In genomic region chr17:5263441-5263840, GRCh38 we compare ENCODE assay signal across 37 cellular contexts. TPM values are rescaled to one million over a fixed set of nuclear protein-coding genes. Genes with fewer than 3 reads are reported as not detected.
"Had no signal": no experiment of that assay in that cellular context is flagged by ENCODE, and none has a peak within 500 bp of the region (broad histone marks: within the 10 kb centered on the region; RNA-seq: fewer than 3 reads in every experiment).

No MANE protein-coding gene starts in this region.

- H3K4me3 ChIP-seq: ascending aorta, cardiac muscle cell had no signal

- FAIRE-seq: bronchial epithelial cell, TTC549 had no signal

- DNase-seq: activated B cell treated with CpG ODN at 0.5 μM for 24 hours; activated CD4-positive, alpha-beta memory T cell treated with anti-CD3 and anti-CD28 coated beads, Interleukin-2, amount 10 ng/mL, durations not matched to agents 7 days and 5 days; activated CD4-positive, alpha-beta T cell treated with anti-CD3 and anti-CD28 coated beads for 48 hours; activated CD4-positive, alpha-beta T cell treated with anti-CD3 and anti-CD28 coated beads, Interleukin-2, amount 10 ng/mL, durations not matched to agents 7 days and 5 days; activated CD4-positive, alpha-beta T cell treated with anti-CD3 and anti-CD28 coated beads, Interleukin-2, amount 50 U/mL, for 48 hours; activated CD4-positive, CD25-positive, alpha-beta regulatory T cell treated with anti-CD3 and anti-CD28 coated beads, Interleukin-2, amount 50 U/mL, for 72 hours; activated CD8-positive, alpha-beta memory T cell treated with anti-CD3 and anti-CD28 coated beads for 24 hours; activated CD8-positive, alpha-beta memory T cell treated with anti-CD3 and anti-CD28 coated beads, Interleukin-2, amount 10 ng/mL, durations not matched to agents 7 days and 5 days; activated CD8-positive, alpha-beta memory T cell treated with anti-CD3 and anti-CD28 coated beads, Interleukin-2, amount 50 U/mL, for 48 hours; activated CD8-positive, alpha-beta T cell treated with anti-CD3 and anti-CD28 coated beads, Interleukin-2, amount 10 ng/mL, durations not matched to agents 7 days and 5 days; activated effector memory CD4-positive, alpha-beta T cell treated with Interleukin-2 at 50 U/mL for 16 hours; activated gamma-delta T cell; activated naive CD4-positive, alpha-beta T cell treated with anti-CD3 and anti-CD28 coated beads, Interleukin-2, amount 10 ng/mL, durations not matched to agents 7 days and 5 days; activated naive CD4-positive, alpha-beta T cell treated with Interleukin-2 at 50 U/mL for 16 hours; activated naive CD8-positive, alpha-beta T cell treated with anti-CD3 and anti-CD28 coated beads, Interleukin-2, amount 10 ng/mL, durations not matched to agents 7 days and 5 days; activated naive CD8-positive, alpha-beta T cell treated with anti-CD3 and anti-CD28 coated beads, Interleukin-2, amount 50 U/mL, for 24 hours; activated T-cell treated with anti-CD3 and anti-CD28 coated beads, Interleukin-2, amount 50 U/mL, for 24 hours; activated T-cell treated with anti-CD3 and anti-CD28 coated beads, Interleukin-2, amount 50 U/mL, for 48 hours; amygdala; anterior cingulate cortex; caudate nucleus; cerebellar nuclear complex; T-helper 1 cell; T-helper 2 cell; T-helper 9 cell had no signal

- H3K9me3 Mint-ChIP-seq: activated B cell treated with CpG ODN at 0.5 μM for 24 hours; activated CD4-positive, alpha-beta memory T cell treated with anti-CD3 and anti-CD28 coated beads, Interleukin-2, amount 10 ng/mL, durations not matched to agents 7 days and 5 days; activated CD4-positive, alpha-beta T cell treated with anti-CD3 and anti-CD28 coated beads, Interleukin-2, amount 10 ng/mL, durations not matched to agents 7 days and 5 days; activated naive CD4-positive, alpha-beta T cell treated with anti-CD3 and anti-CD28 coated beads, Interleukin-2, amount 10 ng/mL, durations not matched to agents 7 days and 5 days; activated naive CD4-positive, alpha-beta T cell treated with anti-CD3 and anti-CD28 coated beads, Interleukin-2, amount 50 U/mL, for 24 hours; activated naive CD8-positive, alpha-beta T cell treated with anti-CD3 and anti-CD28 coated beads, Interleukin-2, amount 10 ng/mL, durations not matched to agents 7 days and 5 days; activated naive CD8-positive, alpha-beta T cell treated with anti-CD3 and anti-CD28 coated beads, Interleukin-2, amount 50 U/mL, for 24 hours; activated T-cell treated with anti-CD3 and anti-CD28 coated beads, Interleukin-2, amount 50 U/mL, for 24 hours; activated T-helper 2 cell treated with anti-CD3 and anti-CD28 coated beads, Interferon-gamma antibody, Interleukin-2, Interleukin-4, amounts not matched to agents 10 μg/mL and 5 μg/mL and 100 μg/mL, durations not matched to agents 14 hours and 24 hours and 36 hours; central memory CD8-positive, alpha-beta T cell; T-helper 1 cell treated with Interleukin-12 subunit alpha and Interleukin-12 subunit beta and Interleukin-4 antibody, amounts not matched to agents 30 μg/mL and 1 μg/mL, for 36 hours; T-helper 2 cell treated with Interferon-gamma antibody and Interleukin-4, amounts not matched to agents 5 μg/mL and 100 μg/mL, for 36 hours had no signal

- H3K36me3 ChIP-seq: ascending aorta, cardiac muscle cell had no signal

- H3K4me1 ChIP-seq: ascending aorta had no signal

- H3K27ac ChIP-seq: ascending aorta, cardiac muscle cell had no signal

- H3K9me3 ChIP-seq: ascending aorta had no signal

- H3K27me3 ChIP-seq: ascending aorta, cardiac muscle cell had no signal

- H3K4me1 Mint-ChIP-seq: activated CD4-positive, alpha-beta memory T cell treated with anti-CD3 and anti-CD28 coated beads, Interleukin-2, amount 10 ng/mL, durations not matched to agents 7 days and 5 days; activated CD4-positive, alpha-beta T cell treated with anti-CD3 and anti-CD28 coated beads, Interleukin-2, amount 10 ng/mL, durations not matched to agents 7 days and 5 days; activated CD8-positive, alpha-beta memory T cell treated with anti-CD3 and anti-CD28 coated beads, Interleukin-2, amount 10 ng/mL, durations not matched to agents 7 days and 5 days; activated naive CD4-positive, alpha-beta T cell treated with anti-CD3 and anti-CD28 coated beads, Interleukin-2, amount 10 ng/mL, durations not matched to agents 7 days and 5 days; activated naive CD4-positive, alpha-beta T cell treated with anti-CD3 and anti-CD28 coated beads, Interleukin-2, amount 50 U/mL, for 24 hours; activated naive CD8-positive, alpha-beta T cell treated with anti-CD3 and anti-CD28 coated beads, Interleukin-2, amount 10 ng/mL, durations not matched to agents 7 days and 5 days; activated naive CD8-positive, alpha-beta T cell treated with anti-CD3 and anti-CD28 coated beads, Interleukin-2, amount 50 U/mL, for 24 hours; brain; central memory CD8-positive, alpha-beta T cell had no signal

- H3K36me3 Mint-ChIP-seq: activated CD8-positive, alpha-beta memory T cell treated with anti-CD3 and anti-CD28 coated beads, Interleukin-2, amount 10 ng/mL, durations not matched to agents 7 days and 5 days; activated naive CD4-positive, alpha-beta T cell treated with anti-CD3 and anti-CD28 coated beads, Interleukin-2, amount 10 ng/mL, durations not matched to agents 7 days and 5 days; activated naive CD4-positive, alpha-beta T cell treated with anti-CD3 and anti-CD28 coated beads, Interleukin-2, amount 50 U/mL, for 24 hours; activated naive CD8-positive, alpha-beta T cell; activated naive CD8-positive, alpha-beta T cell treated with anti-CD3 and anti-CD28 coated beads, Interleukin-2, amount 10 ng/mL, durations not matched to agents 7 days and 5 days; brain had no signal

- H3K27ac Mint-ChIP-seq: activated B cell treated with CpG ODN at 0.5 μM for 24 hours; activated CD4-positive, alpha-beta memory T cell treated with anti-CD3 and anti-CD28 coated beads, Interleukin-2, amount 10 ng/mL, durations not matched to agents 7 days and 5 days; activated CD4-positive, alpha-beta T cell treated with anti-CD3 and anti-CD28 coated beads, Interleukin-2, amount 10 ng/mL, durations not matched to agents 7 days and 5 days; activated CD8-positive, alpha-beta memory T cell treated with anti-CD3 and anti-CD28 coated beads, Interleukin-2, amount 10 ng/mL, durations not matched to agents 7 days and 5 days; activated CD8-positive, alpha-beta T cell treated with anti-CD3 and anti-CD28 coated beads, Interleukin-2, amount 10 ng/mL, durations not matched to agents 7 days and 5 days; activated naive CD4-positive, alpha-beta T cell treated with anti-CD3 and anti-CD28 coated beads, Interleukin-2, amount 10 ng/mL, durations not matched to agents 7 days and 5 days; activated naive CD4-positive, alpha-beta T cell treated with anti-CD3 and anti-CD28 coated beads, Interleukin-2, amount 50 U/mL, for 24 hours; activated naive CD8-positive, alpha-beta T cell; activated naive CD8-positive, alpha-beta T cell treated with anti-CD3 and anti-CD28 coated beads, Interleukin-2, amount 10 ng/mL, durations not matched to agents 7 days and 5 days; activated naive CD8-positive, alpha-beta T cell treated with anti-CD3 and anti-CD28 coated beads, Interleukin-2, amount 50 U/mL, for 24 hours; activated T-cell treated with anti-CD3 and anti-CD28 coated beads, Interleukin-2, amount 50 U/mL, for 24 hours; activated T-helper 2 cell treated with anti-CD3 and anti-CD28 coated beads, Interferon-gamma antibody, Interleukin-2, Interleukin-4, amounts not matched to agents 10 μg/mL and 5 μg/mL and 100 μg/mL, durations not matched to agents 14 hours and 24 hours and 36 hours; brain; T-helper 1 cell treated with Interleukin-12 subunit alpha and Interleukin-12 subunit beta and Interleukin-4 antibody, amounts not matched to agents 30 μg/mL and 1 μg/mL, for 36 hours; T-helper 2 cell treated with Interferon-gamma antibody and Interleukin-4, amounts not matched to agents 5 μg/mL and 100 μg/mL, for 36 hours had no signal

- ATAC-seq: activated CD8-positive, alpha-beta memory T cell treated with anti-CD3 and anti-CD28 coated beads, Interleukin-2, amount 10 ng/mL, durations not matched to agents 7 days and 5 days; activated CD8-positive, alpha-beta T cell treated with anti-CD3 and anti-CD28 coated beads, Interleukin-2, amount 10 ng/mL, durations not matched to agents 7 days and 5 days; activated naive CD8-positive, alpha-beta T cell treated with anti-CD3 and anti-CD28 coated beads, Interleukin-2, amount 50 U/mL, for 24 hours had no signal

- H3K4me3 Mint-ChIP-seq: activated B cell treated with CpG ODN at 0.5 μM for 24 hours; activated CD4-positive, alpha-beta memory T cell treated with anti-CD3 and anti-CD28 coated beads, Interleukin-2, amount 10 ng/mL, durations not matched to agents 7 days and 5 days; activated CD4-positive, alpha-beta T cell treated with anti-CD3 and anti-CD28 coated beads, Interleukin-2, amount 10 ng/mL, durations not matched to agents 7 days and 5 days; activated CD8-positive, alpha-beta memory T cell treated with anti-CD3 and anti-CD28 coated beads, Interleukin-2, amount 10 ng/mL, durations not matched to agents 7 days and 5 days; activated CD8-positive, alpha-beta T cell treated with anti-CD3 and anti-CD28 coated beads, Interleukin-2, amount 10 ng/mL, durations not matched to agents 7 days and 5 days; activated naive CD4-positive, alpha-beta T cell treated with anti-CD3 and anti-CD28 coated beads, Interleukin-2, amount 10 ng/mL, durations not matched to agents 7 days and 5 days; activated naive CD4-positive, alpha-beta T cell treated with anti-CD3 and anti-CD28 coated beads, Interleukin-2, amount 50 U/mL, for 24 hours; activated naive CD8-positive, alpha-beta T cell; activated naive CD8-positive, alpha-beta T cell treated with anti-CD3 and anti-CD28 coated beads, Interleukin-2, amount 10 ng/mL, durations not matched to agents 7 days and 5 days; activated naive CD8-positive, alpha-beta T cell treated with anti-CD3 and anti-CD28 coated beads, Interleukin-2, amount 50 U/mL, for 24 hours; activated T-cell treated with anti-CD3 and anti-CD28 coated beads, Interleukin-2, amount 50 U/mL, for 24 hours; central memory CD8-positive, alpha-beta T cell; T-helper 1 cell treated with Interleukin-12 subunit alpha and Interleukin-12 subunit beta and Interleukin-4 antibody, amounts not matched to agents 30 μg/mL and 1 μg/mL, for 36 hours; T-helper 2 cell treated with Interferon-gamma antibody and Interleukin-4, amounts not matched to agents 5 μg/mL and 100 μg/mL, for 36 hours had no signal

- H3K27me3 Mint-ChIP-seq: activated B cell treated with CpG ODN at 0.5 μM for 24 hours; activated CD4-positive, alpha-beta memory T cell treated with anti-CD3 and anti-CD28 coated beads, Interleukin-2, amount 10 ng/mL, durations not matched to agents 7 days and 5 days; activated CD4-positive, alpha-beta T cell treated with anti-CD3 and anti-CD28 coated beads, Interleukin-2, amount 10 ng/mL, durations not matched to agents 7 days and 5 days; activated CD8-positive, alpha-beta memory T cell treated with anti-CD3 and anti-CD28 coated beads, Interleukin-2, amount 10 ng/mL, durations not matched to agents 7 days and 5 days; activated naive CD4-positive, alpha-beta T cell treated with anti-CD3 and anti-CD28 coated beads, Interleukin-2, amount 10 ng/mL, durations not matched to agents 7 days and 5 days; activated naive CD4-positive, alpha-beta T cell treated with anti-CD3 and anti-CD28 coated beads, Interleukin-2, amount 50 U/mL, for 24 hours; activated naive CD8-positive, alpha-beta T cell; activated naive CD8-positive, alpha-beta T cell treated with anti-CD3 and anti-CD28 coated beads, Interleukin-2, amount 50 U/mL, for 24 hours; activated T-cell treated with anti-CD3 and anti-CD28 coated beads, Interleukin-2, amount 50 U/mL, for 24 hours; central memory CD8-positive, alpha-beta T cell had no signal

RNA-seq across cellular contexts. Expression of gene SCIMP, which starts 28.8 kb away (rescaled TPM):
- total RNA-seq: activated CD4-positive, alpha-beta memory T cell treated with anti-CD3 and anti-CD28 coated beads, Interleukin-2, amount 10 ng/mL, durations not matched to agents 7 days and 5 days; activated CD4-positive, alpha-beta T cell treated with anti-CD3 and anti-CD28 coated beads, Interleukin-2, amount 10 ng/mL, durations not matched to agents 7 days and 5 days; activated CD8-positive, alpha-beta memory T cell treated with anti-CD3 and anti-CD28 coated beads, Interleukin-2, amount 10 ng/mL, durations not matched to agents 7 days and 5 days; activated CD8-positive, alpha-beta T cell treated with anti-CD3 and anti-CD28 coated beads, Interleukin-2, amount 10 ng/mL, durations not matched to agents 7 days and 5 days; activated T-helper 2 cell treated with anti-CD3 and anti-CD28 coated beads, Interferon-gamma antibody, Interleukin-2, Interleukin-4, amounts not matched to agents 10 μg/mL and 5 μg/mL and 100 μg/mL, durations not matched to agents 14 hours and 24 hours and 36 hours; bronchial epithelial cell; cardiac muscle cell; chondrocyte had no signal
